Comparison of ENCODE assay signal across 15 cellular contexts in genomic region chr1:156164465-156164831, GRCh38. TPM values are rescaled to one million over a fixed set of nuclear protein-coding genes. Genes with fewer than 3 reads are reported as not detected.
DNase-seq lines count a peak whose midpoint lies in the region; ATAC-seq and TF ChIP-seq lines count a peak whose summit lies in the region.
"Had no signal": no experiment of that assay in that cellular context is flagged by ENCODE, and none has a peak within 500 bp of the region (broad histone marks: within the 10 kb centered on the region; RNA-seq: fewer than 3 reads in every experiment).

No MANE protein-coding gene starts in this region.

- peaks cover 23% of the 10 kb centered on the region for H3K4me1 ChIP-seq in osteoblast (ENCODE audit: insufficient read depth, low read length)

- no peaks in the 10 kb centered on the region for H3K79me2 ChIP-seq in osteoblast (ENCODE audit: insufficient read depth, low read length)

- no peaks in the 10 kb centered on the region for H3K9me3 ChIP-seq in osteoblast (ENCODE audit: low read depth, low read length)

- H3K4me1 Mint-ChIP-seq in activated naive CD4-positive, alpha-beta T cell treated with anti-CD3 and anti-CD28 coated beads for 36 hours (ENCODE audit: low read depth) = peaks cover 50% of the 10 kb centered on the region
- H3K4me1 Mint-ChIP-seq in dendritic cell treated with granulocyte-macrophage colony-stimulating factor and Interleukin-4, amounts not matched to agents 40 ng/mL and 50 ng/mL, for 4 days (ENCODE audit: low read depth) = peaks cover 67% of the 10 kb centered on the region

- H2AFZ ChIP-seq in osteoblast (ENCODE audit: low read length) = no peak overlapping the region

- H3K9me3 Mint-ChIP-seq in activated naive CD4-positive, alpha-beta T cell treated with anti-CD3 and anti-CD28 coated beads for 36 hours = peaks cover 2% of the 10 kb centered on the region
- no peaks in the 10 kb centered on the region for H3K9me3 Mint-ChIP-seq in dendritic cell treated with granulocyte-macrophage colony-stimulating factor and Interleukin-4, amounts not matched to agents 40 ng/mL and 50 ng/mL, for 4 days
- H3K9me3 Mint-ChIP-seq: CD4-positive, alpha-beta T cell; H9 had no signal

- peak overlapping the region; percentile 63 for H3K4me2 ChIP-seq in osteoblast (ENCODE audit: insufficient read depth, low read length)

- TF ChIP-seq CTCF in osteoblast (IDR thresholded peaks at IDR 0.05; ENCODE audit: extremely low read depth, low read depth, low read length) = no peak

- ATAC-seq in HG02610 (IDR thresholded peaks at IDR 0.05; ENCODE audit: unreplicated experiment) (no peak), GM19455 (IDR thresholded peaks at IDR 0.05; ENCODE audit: unreplicated experiment) (no peak)

- H3K27me3 ChIP-seq in osteoblast (ENCODE audit: insufficient read depth, low read length) = no peaks in the 10 kb centered on the region
- H3K27me3 ChIP-seq: BLaER1 treated with 17β-estradiol and CSF1 and Interleukin-3, amounts not matched to agents 10 nM and 100 nM had no signal

- DNase-seq in activated naive CD4-positive, alpha-beta T cell treated with anti-CD3 and anti-CD28 coated beads for 36 hours = no peak
- no peak for DNase-seq in activated naive CD4-positive, alpha-beta T cell treated with anti-CD3 and anti-CD28 coated beads, Interleukin-2, amount 50 U/mL, for 16 hours
- DNase-seq in osteoblast (ENCODE audit: insufficient read length, low spot score, missing footprints) = peak; percentile 89
- DNase-seq in NCI-H1436 treated with DMSO at 0.1 percent for 48 hours (lab: John Stamatoyannopoulos, UW) = no peak
- DNase-seq: ACHN; Calu3; CD4-positive, alpha-beta T cell; DMS 273 treated with DMSO at 0.1 percent for 48 hours; GOT3; H9 had no signal

- H3K36me3 Mint-ChIP-seq in activated naive CD4-positive, alpha-beta T cell treated with anti-CD3 and anti-CD28 coated beads for 36 hours (ENCODE audit: low read depth) = peaks cover 17% of the 10 kb centered on the region
- peaks cover 99% of the 10 kb centered on the region for H3K36me3 Mint-ChIP-seq in dendritic cell treated with granulocyte-macrophage colony-stimulating factor and Interleukin-4, amounts not matched to agents 40 ng/mL and 50 ng/mL, for 4 days (ENCODE audit: low read depth)

- CTCF ChIA-PET in activated naive CD4-positive, alpha-beta T cell treated with anti-CD3 and anti-CD28 coated beads for 36 hours (lab: Charles Lee) = interaction anchor here (0.9 to 2.4 kb wide), 8 partner anchors 10 to 61 kb away, joined by 3 to 14 read pairs (median 3); no protein-coding TSS in a partner anchor

- no peaks in the 10 kb centered on the region for H3K36me3 ChIP-seq in osteoblast (ENCODE audit: insufficient read depth, low read length)

- H3K27ac Mint-ChIP-seq in activated naive CD4-positive, alpha-beta T cell treated with anti-CD3 and anti-CD28 coated beads for 36 hours = peak overlapping the region; percentile 38
- peak overlapping the region; percentile 91 for H3K27ac Mint-ChIP-seq in dendritic cell treated with granulocyte-macrophage colony-stimulating factor and Interleukin-4, amounts not matched to agents 40 ng/mL and 50 ng/mL, for 4 days
- H3K27ac Mint-ChIP-seq: CD4-positive, alpha-beta T cell had no signal

- H3K4me3 Mint-ChIP-seq in activated naive CD4-positive, alpha-beta T cell treated with anti-CD3 and anti-CD28 coated beads for 36 hours = no peak overlapping the region
- H3K4me3 Mint-ChIP-seq in dendritic cell treated with granulocyte-macrophage colony-stimulating factor and Interleukin-4, amounts not matched to agents 40 ng/mL and 50 ng/mL, for 4 days = no peak overlapping the region
- H3K4me3 Mint-ChIP-seq: H9 had no signal

- no peaks in the 10 kb centered on the region for H3K27me3 Mint-ChIP-seq in activated naive CD4-positive, alpha-beta T cell treated with anti-CD3 and anti-CD28 coated beads for 36 hours (ENCODE audit: low read depth)
- no peaks in the 10 kb centered on the region for H3K27me3 Mint-ChIP-seq in dendritic cell treated with granulocyte-macrophage colony-stimulating factor and Interleukin-4, amounts not matched to agents 40 ng/mL and 50 ng/mL, for 4 days
- H3K27me3 Mint-ChIP-seq: CD4-positive, alpha-beta T cell had no signal

- no peaks in the 10 kb centered on the region for H4K20me1 ChIP-seq in osteoblast (ENCODE audit: insufficient read depth, low read length)

- no peak overlapping the region for H3K27ac ChIP-seq in osteoblast (ENCODE audit: low read depth, low read length)

- peak overlapping the region; percentile 8 for H3K4me3 ChIP-seq in osteoblast (ENCODE audit: insufficient read depth, low read length)
- H3K4me3 ChIP-seq: BLaER1 treated with 17β-estradiol and CSF1 and Interleukin-3, amounts not matched to agents 10 nM and 100 nM had no signal

- intact Hi-C loops in activated naive CD4-positive, alpha-beta T cell treated with anti-CD3 and anti-CD28 coated beads for 36 hours (cut with micrococcal nuclease) = no loop called here
- intact Hi-C loops in dendritic cell treated with granulocyte-macrophage colony-stimulating factor and Interleukin-4, amounts not matched to agents 40 ng/mL and 50 ng/mL, for 4 days (cut with micrococcal nuclease) = no loop called here

RNA-seq across cellular contexts. Expression of gene SEMA4A, which starts 11.1 kb away (rescaled TPM):
- 10 to 100 TPM; 17.4 to 17.5 TPM for total RNA-seq in activated naive CD4-positive, alpha-beta T cell treated with anti-CD3 and anti-CD28 coated beads for 36 hours
- total RNA-seq in osteoblast = 1.5 and 1.8 TPM in 2 replicates
- total RNA-seq: HT1080 had no signal

RNA-seq across cellular contexts. Expression of gene SLC25A44, which starts 29.5 kb away (rescaled TPM):
- total RNA-seq in activated naive CD4-positive, alpha-beta T cell treated with anti-CD3 and anti-CD28 coated beads for 36 hours = 10 to 100 TPM; 69.1 to 73.5 TPM
- 15.0 and 15.2 TPM in 2 replicates for total RNA-seq in osteoblast

RNA-seq across cellular contexts. Expression of gene PMF1, which starts 48.4 kb away (rescaled TPM):
- total RNA-seq in activated naive CD4-positive, alpha-beta T cell treated with anti-CD3 and anti-CD28 coated beads for 36 hours = 100 to 1,000 TPM; 135 TPM
- 31.2 and 34.0 TPM in 2 replicates for total RNA-seq in osteoblast

RNA-seq across cellular contexts. Expression of gene LMNA, which starts 49.9 kb away (rescaled TPM):
- total RNA-seq in activated naive CD4-positive, alpha-beta T cell treated with anti-CD3 and anti-CD28 coated beads for 36 hours = 10 to 100 TPM; 62.1 to 62.6 TPM
- total RNA-seq in osteoblast = 774 and 854 TPM in 2 replicates
